Comparison of ENCODE assay signal across 1 cellular context in genomic region chr3:15805756-15806266, GRCh38.
A peak's percentile ranks its signal among the peaks of the same experiment; 100 is the strongest.
TF ChIP-seq lines count a peak whose summit lies in the region.

No MANE protein-coding gene starts in this region.

TF ChIP-seq in GM12878, 131 proteins besides CTCF, POLR2A, EP300 and RAD21 (continued from another document and continues in another):
- TF ChIP-seq, protein P1, sequence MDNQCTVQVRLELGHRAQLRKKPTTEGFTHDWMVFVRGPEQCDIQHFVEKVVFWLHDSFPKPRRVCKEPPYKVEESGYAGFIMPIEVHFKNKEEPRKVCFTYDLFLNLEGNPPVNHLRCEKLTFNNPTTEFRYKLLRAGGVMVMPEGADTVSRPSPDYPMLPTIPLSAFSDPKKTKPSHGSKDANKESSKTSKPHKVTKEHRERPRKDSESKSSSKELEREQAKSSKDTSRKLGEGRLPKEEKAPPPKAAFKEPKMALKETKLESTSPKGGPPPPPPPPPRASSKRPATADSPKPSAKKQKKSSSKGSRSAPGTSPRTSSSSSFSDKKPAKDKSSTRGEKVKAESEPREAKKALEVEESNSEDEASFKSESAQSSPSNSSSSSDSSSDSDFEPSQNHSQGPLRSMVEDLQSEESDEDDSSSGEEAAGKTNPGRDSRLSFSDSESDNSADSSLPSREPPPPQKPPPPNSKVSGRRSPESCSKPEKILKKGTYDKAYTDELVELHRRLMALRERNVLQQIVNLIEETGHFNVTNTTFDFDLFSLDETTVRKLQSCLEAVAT (IDR thresholded peaks at IDR 0.05), result no peak; the same call in 1 of the 2 replicates
- peak; percentile 100 for TF ChIP-seq NFIC (IDR thresholded peaks at IDR 0.05; ENCODE audit: low read depth, low read length)
- no peak for TF ChIP-seq NR2C1 (IDR thresholded peaks at IDR 0.05)
- no peak for TF ChIP-seq RELA (IDR thresholded peaks at IDR 0.05; ENCODE audit: borderline replicate concordance, partially characterized antibody)
- no peak for TF ChIP-seq POLR2AphosphoS5 (IDR thresholded peaks at IDR 0.05; ENCODE audit: low read length)
- TF ChIP-seq TAF1 (IDR thresholded peaks at IDR 0.05; ENCODE audit: borderline replicate concordance, low read depth, low read length), result no peak
- TF ChIP-seq, protein P2, sequence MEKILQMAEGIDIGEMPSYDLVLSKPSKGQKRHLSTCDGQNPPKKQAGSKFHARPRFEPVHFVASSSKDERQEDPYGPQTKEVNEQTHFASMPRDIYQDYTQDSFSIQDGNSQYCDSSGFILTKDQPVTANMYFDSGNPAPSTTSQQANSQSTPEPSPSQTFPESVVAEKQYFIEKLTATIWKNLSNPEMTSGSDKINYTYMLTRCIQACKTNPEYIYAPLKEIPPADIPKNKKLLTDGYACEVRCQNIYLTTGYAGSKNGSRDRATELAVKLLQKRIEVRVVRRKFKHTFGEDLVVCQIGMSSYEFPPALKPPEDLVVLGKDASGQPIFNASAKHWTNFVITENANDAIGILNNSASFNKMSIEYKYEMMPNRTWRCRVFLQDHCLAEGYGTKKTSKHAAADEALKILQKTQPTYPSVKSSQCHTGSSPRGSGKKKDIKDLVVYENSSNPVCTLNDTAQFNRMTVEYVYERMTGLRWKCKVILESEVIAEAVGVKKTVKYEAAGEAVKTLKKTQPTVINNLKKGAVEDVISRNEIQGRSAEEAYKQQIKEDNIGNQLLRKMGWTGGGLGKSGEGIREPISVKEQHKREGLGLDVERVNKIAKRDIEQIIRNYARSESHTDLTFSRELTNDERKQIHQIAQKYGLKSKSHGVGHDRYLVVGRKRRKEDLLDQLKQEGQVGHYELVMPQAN (conservative IDR thresholded peaks at IDR 0.05), result no peak
- TF ChIP-seq BACH1 (IDR thresholded peaks at IDR 0.05; ENCODE audit: borderline replicate concordance), result peak; percentile 27; the same call in 1 of the 2 replicates
- no peak for TF ChIP-seq HDAC6 (IDR thresholded peaks at IDR 0.05; ENCODE audit: unreplicated experiment)
- peak; percentile 59; the same call in 1 of the 2 replicates for TF ChIP-seq ASH2L (IDR thresholded peaks at IDR 0.05; ENCODE audit: borderline replicate concordance, low read depth)
- no peak for TF ChIP-seq SMARCA5 (IDR thresholded peaks at IDR 0.05)
- TF ChIP-seq NRF1 (conservative IDR thresholded peaks at IDR 0.05; ENCODE audit: low read depth, low read length), result no peak
- TF ChIP-seq CBFB (IDR thresholded peaks at IDR 0.05; ENCODE audit: low read depth), result peak; percentile 83
- no peak for TF ChIP-seq HDAC2 (IDR thresholded peaks at IDR 0.05)
- TF ChIP-seq BMI1 (IDR thresholded peaks at IDR 0.05; ENCODE audit: borderline replicate concordance), result peak; percentile 96
- no peak for TF ChIP-seq MXI1 (IDR thresholded peaks at IDR 0.05; ENCODE audit: low read depth, low read length)
- TF ChIP-seq EZH2 (IDR thresholded peaks at IDR 0.05; ENCODE audit: borderline replicate concordance, control insufficient read depth, low read depth, low read length), result no peak
- peak; percentile 94 for TF ChIP-seq PML (IDR thresholded peaks at IDR 0.05; ENCODE audit: low read length)
- TF ChIP-seq LARP7 (IDR thresholded peaks at IDR 0.05), result no peak
- TF ChIP-seq NR2F1 (conservative IDR thresholded peaks at IDR 0.05), result no peak
- TF ChIP-seq CBX3 (IDR thresholded peaks at IDR 0.05; ENCODE audit: borderline replicate concordance, low read depth), result no peak
- peak; percentile 99 for TF ChIP-seq MTA3 (IDR thresholded peaks at IDR 0.05; ENCODE audit: borderline replicate concordance, low read length)
- no peak for TF ChIP-seq IRF5 (IDR thresholded peaks at IDR 0.05; ENCODE audit: borderline replicate concordance)
- no peak for TF ChIP-seq ZZZ3 (IDR thresholded peaks at IDR 0.05; ENCODE audit: control insufficient read depth, insufficient read length, low read depth)
- TF ChIP-seq SPI1 (IDR thresholded peaks at IDR 0.05; ENCODE audit: borderline replicate concordance, insufficient read depth, low read depth, low read length), result peak; percentile 26; the same call in 1 of the 2 replicates
- TF ChIP-seq, protein P3, sequence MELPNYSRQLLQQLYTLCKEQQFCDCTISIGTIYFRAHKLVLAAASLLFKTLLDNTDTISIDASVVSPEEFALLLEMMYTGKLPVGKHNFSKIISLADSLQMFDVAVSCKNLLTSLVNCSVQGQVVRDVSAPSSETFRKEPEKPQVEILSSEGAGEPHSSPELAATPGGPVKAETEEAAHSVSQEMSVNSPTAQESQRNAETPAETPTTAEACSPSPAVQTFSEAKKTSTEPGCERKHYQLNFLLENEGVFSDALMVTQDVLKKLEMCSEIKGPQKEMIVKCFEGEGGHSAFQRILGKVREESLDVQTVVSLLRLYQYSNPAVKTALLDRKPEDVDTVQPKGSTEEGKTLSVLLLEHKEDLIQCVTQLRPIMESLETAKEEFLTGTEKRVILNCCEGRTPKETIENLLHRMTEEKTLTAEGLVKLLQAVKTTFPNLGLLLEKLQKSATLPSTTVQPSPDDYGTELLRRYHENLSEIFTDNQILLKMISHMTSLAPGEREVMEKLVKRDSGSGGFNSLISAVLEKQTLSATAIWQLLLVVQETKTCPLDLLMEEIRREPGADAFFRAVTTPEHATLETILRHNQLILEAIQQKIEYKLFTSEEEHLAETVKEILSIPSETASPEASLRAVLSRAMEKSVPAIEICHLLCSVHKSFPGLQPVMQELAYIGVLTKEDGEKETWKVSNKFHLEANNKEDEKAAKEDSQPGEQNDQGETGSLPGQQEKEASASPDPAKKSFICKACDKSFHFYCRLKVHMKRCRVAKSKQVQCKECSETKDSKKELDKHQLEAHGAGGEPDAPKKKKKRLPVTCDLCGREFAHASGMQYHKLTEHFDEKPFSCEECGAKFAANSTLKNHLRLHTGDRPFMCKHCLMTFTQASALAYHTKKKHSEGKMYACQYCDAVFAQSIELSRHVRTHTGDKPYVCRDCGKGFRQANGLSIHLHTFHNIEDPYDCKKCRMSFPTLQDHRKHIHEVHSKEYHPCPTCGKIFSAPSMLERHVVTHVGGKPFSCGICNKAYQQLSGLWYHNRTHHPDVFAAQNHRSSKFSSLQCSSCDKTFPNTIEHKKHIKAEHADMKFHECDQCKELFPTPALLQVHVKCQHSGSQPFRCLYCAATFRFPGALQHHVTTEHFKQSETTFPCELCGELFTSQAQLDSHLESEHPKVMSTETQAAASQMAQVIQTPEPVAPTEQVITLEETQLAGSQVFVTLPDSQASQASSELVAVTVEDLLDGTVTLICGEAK (IDR thresholded peaks at IDR 0.05; ENCODE audit: borderline replicate concordance), result peak; percentile 67; the same call in 1 of the 2 replicates
- TF ChIP-seq SKIL (IDR thresholded peaks at IDR 0.05; ENCODE audit: low read depth, poor library complexity, severe bottlenecking), result peak; percentile 98
- TF ChIP-seq EGR1 (IDR thresholded peaks at IDR 0.05; ENCODE audit: borderline replicate concordance in 1 of 2, low read depth in 2 of 2, low read length in 2 of 2), result no peak
- no peak for TF ChIP-seq MYC (IDR thresholded peaks at IDR 0.05; ENCODE audit: insufficient read depth, insufficient read length, insufficient replicate concordance, low read length, severe bottlenecking)
- TF ChIP-seq RB1 (IDR thresholded peaks at IDR 0.05; ENCODE audit: borderline replicate concordance), result no peak
- no peak for TF ChIP-seq HDGF (IDR thresholded peaks at IDR 0.05)
- peak; percentile 63 for TF ChIP-seq E2F8 (IDR thresholded peaks at IDR 0.05; ENCODE audit: low read depth, partially characterized antibody)
- TF ChIP-seq KAT2A (conservative IDR thresholded peaks at IDR 0.05; ENCODE audit: control insufficient read depth, low read depth, low read length), result no peak
- TF ChIP-seq CBX5 (IDR thresholded peaks at IDR 0.05; ENCODE audit: low read depth), result peak; percentile 83; the same call in 1 of the 2 replicates
- TF ChIP-seq, protein P4, sequence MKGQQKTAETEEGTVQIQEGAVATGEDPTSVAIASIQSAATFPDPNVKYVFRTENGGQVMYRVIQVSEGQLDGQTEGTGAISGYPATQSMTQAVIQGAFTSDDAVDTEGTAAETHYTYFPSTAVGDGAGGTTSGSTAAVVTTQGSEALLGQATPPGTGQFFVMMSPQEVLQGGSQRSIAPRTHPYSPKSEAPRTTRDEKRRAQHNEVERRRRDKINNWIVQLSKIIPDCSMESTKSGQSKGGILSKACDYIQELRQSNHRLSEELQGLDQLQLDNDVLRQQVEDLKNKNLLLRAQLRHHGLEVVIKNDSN (IDR thresholded peaks at IDR 0.05; ENCODE audit: borderline replicate concordance, extremely low read length, insufficient read depth, low read depth, low read length), result no peak
- no peak for TF ChIP-seq SMC3 (IDR thresholded peaks at IDR 0.05; ENCODE audit: borderline replicate concordance, low read length)
- TF ChIP-seq RCOR1 (conservative IDR thresholded peaks at IDR 0.05; ENCODE audit: low read depth, low read length), result no peak
- TF ChIP-seq SP1 (IDR thresholded peaks at IDR 0.05; ENCODE audit: low read depth, low read length), result no peak
- TF ChIP-seq ETV6 (conservative IDR thresholded peaks at IDR 0.05 in 1 of 2, IDR thresholded peaks at IDR 0.05 in 1 of 2; ENCODE audit: borderline replicate concordance in 1 of 2, low read depth in 1 of 2), result peak in 1 of 2 experiments; percentile 90; a peak in 2 of 4 replicates
- TF ChIP-seq IRF4 (IDR thresholded peaks at IDR 0.05; ENCODE audit: low read depth, low read length), result peak; percentile 85
- peak; percentile 95 for TF ChIP-seq CREM (IDR thresholded peaks at IDR 0.05; ENCODE audit: low read depth)
- TF ChIP-seq TCF12 (IDR thresholded peaks at IDR 0.05; ENCODE audit: low read depth, low read length), result no peak
- TF ChIP-seq, protein P5, sequence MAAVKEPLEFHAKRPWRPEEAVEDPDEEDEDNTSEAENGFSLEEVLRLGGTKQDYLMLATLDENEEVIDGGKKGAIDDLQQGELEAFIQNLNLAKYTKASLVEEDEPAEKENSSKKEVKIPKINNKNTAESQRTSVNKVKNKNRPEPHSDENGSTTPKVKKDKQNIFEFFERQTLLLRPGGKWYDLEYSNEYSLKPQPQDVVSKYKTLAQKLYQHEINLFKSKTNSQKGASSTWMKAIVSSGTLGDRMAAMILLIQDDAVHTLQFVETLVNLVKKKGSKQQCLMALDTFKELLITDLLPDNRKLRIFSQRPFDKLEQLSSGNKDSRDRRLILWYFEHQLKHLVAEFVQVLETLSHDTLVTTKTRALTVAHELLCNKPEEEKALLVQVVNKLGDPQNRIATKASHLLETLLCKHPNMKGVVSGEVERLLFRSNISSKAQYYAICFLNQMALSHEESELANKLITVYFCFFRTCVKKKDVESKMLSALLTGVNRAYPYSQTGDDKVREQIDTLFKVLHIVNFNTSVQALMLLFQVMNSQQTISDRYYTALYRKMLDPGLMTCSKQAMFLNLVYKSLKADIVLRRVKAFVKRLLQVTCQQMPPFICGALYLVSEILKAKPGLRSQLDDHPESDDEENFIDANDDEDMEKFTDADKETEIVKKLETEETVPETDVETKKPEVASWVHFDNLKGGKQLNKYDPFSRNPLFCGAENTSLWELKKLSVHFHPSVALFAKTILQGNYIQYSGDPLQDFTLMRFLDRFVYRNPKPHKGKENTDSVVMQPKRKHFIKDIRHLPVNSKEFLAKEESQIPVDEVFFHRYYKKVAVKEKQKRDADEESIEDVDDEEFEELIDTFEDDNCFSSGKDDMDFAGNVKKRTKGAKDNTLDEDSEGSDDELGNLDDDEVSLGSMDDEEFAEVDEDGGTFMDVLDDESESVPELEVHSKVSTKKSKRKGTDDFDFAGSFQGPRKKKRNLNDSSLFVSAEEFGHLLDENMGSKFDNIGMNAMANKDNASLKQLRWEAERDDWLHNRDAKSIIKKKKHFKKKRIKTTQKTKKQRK (IDR thresholded peaks at IDR 0.05; ENCODE audit: low read depth, low read length), result no peak
